Comparison of ENCODE assay signal across 6 cellular contexts in genomic region chr11:33678616-33679015, GRCh38. TPM values are rescaled to one million over a fixed set of nuclear protein-coding genes. Genes with fewer than 3 reads are reported as not detected.
"Had no signal": no experiment of that assay in that cellular context is flagged by ENCODE, and none has a peak within 500 bp of the region (broad histone marks: within the 10 kb centered on the region; RNA-seq: fewer than 3 reads in every experiment).

No MANE protein-coding gene starts in this region.

RNA-seq across cellular contexts. Expression of gene C11orf91, which starts 22.0 kb away (rescaled TPM):
- total RNA-seq: M059J, OCI-LY7, PC-9, Right ventricle myocardium inferior, RPMI7951, SJCRH30 had no signal
